ENCODE assay signal across 8 cellular contexts in the genomic region with DNA sequence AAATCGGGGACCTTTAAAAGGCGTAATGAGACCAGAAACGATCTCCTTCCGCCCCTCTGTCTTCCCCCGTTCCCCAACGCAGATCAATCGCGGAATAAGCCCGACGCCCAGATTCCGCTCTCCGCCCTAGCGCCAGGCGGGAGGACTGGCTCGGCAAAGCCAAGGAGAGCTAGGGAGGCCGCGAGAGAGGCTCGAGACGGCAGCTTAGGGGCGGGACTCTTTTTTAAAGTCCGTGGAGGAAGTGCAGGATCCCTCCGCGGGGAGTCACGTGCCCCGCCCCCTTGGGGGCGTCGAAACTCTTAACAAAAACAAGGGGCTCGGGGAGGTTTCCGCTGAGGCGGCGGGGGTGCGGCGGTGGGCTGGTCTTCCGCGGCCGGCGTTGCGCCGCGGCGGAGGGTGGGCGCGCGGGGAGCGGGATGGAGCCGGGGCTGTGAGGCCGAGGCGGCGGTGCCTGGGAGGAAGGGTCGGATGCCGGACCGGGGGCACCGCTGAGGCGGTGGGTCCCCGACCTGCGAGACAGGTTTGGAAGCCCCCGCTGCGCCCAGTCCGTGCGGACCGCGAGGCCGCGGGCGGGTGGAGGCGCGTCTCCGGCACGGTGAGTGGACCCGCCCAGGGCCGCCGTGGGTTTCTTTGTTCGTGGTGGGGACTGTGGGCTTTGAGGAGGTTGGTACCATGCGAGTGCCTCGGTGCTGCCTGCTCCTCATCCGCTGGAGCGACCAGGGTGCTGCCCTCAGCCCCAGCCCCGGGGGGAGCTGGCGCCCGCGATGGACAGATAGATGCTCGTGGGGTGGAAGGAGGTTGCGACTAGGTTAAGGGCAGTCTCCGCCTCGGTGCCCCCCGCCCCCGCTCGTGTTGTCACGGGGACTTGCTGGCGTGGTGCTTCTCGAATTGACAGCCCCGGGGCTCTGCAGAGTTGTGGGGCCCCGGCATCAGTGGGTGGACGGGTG. TPM values are rescaled to one million over a fixed set of nuclear protein-coding genes. Genes with fewer than 3 reads are reported as not detected.
A peak's percentile ranks its signal among the peaks of the same experiment; 100 is the strongest.
DNase-seq lines count a peak whose midpoint lies in the region; ATAC-seq and TF ChIP-seq lines count a peak whose summit lies in the region.

A gene with protein sequence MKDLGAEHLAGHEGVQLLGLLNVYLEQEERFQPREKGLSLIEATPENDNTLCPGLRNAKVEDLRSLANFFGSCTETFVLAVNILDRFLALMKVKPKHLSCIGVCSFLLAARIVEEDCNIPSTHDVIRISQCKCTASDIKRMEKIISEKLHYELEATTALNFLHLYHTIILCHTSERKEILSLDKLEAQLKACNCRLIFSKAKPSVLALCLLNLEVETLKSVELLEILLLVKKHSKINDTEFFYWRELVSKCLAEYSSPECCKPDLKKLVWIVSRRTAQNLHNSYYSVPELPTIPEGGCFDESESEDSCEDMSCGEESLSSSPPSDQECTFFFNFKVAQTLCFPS (plus strand): TSS at position 296 of the 947 bp plus-strand sequence. CDS start 1,326 bp downstream, outside the sequence.

- H3K27me3 ChIP-seq in CD4-positive, alpha-beta T cell (ENCODE audit: control insufficient read depth, insufficient read depth, low read length): no peaks in the 10 kb centered on the region
- H3K27me3 ChIP-seq in HUES6 (ENCODE audit: control insufficient read depth, insufficient read depth, low read length) (no peaks in the 10 kb centered on the region), PC-9 (ENCODE audit: insufficient read depth, low read depth) (no peaks in the 10 kb centered on the region)

- peak within 1 kb of the TSS; percentile 73 for H3K27ac ChIP-seq in CD4-positive, alpha-beta T cell (ENCODE audit: low read depth, low read length)
- H3K27ac ChIP-seq in HUES6 (ENCODE audit: low read depth, low read length) (peak within 1 kb of the TSS; percentile 99), PC-9 (peak within 1 kb of the TSS; percentile 76)

- H4K20me1 ChIP-seq in PC-9 (ENCODE audit: insufficient read depth): no peaks in the 10 kb centered on the region

- intact Hi-C loops in CD4-positive, alpha-beta T cell (cut with DNase I, micrococcal nuclease): loop anchor here (1.0 to 10.0 kb wide), 12 partner anchors 45 to 1642 kb away; a partner anchor contains a TSS
- intact Hi-C loops in PC-9 (cut with micrococcal nuclease; ENCODE audit: unreplicated experiment): loop anchor here (1.0 to 5.0 kb wide), 2 partner anchors 82 to 205 kb away; a partner anchor contains a TSS

- no peaks in the 10 kb centered on the region for H3K9me3 Mint-ChIP-seq in CD4-positive, alpha-beta T cell
- H3K9me3 Mint-ChIP-seq in nephron: no peaks in the 10 kb centered on the region

- H3K9me2 ChIP-seq in PC-9 (ENCODE audit: insufficient read depth): no peaks in the 10 kb centered on the region

- H2AFZ ChIP-seq in PC-9: peak within 1 kb of the TSS; percentile 77

- H3K27me3 Mint-ChIP-seq in CD4-positive, alpha-beta T cell: peaks cover 5% of the 10 kb centered on the region
- no peaks in the 10 kb centered on the region for H3K27me3 Mint-ChIP-seq in nephron (ENCODE audit: low read depth)

- H3K4me3 Mint-ChIP-seq in CD4-positive, alpha-beta T cell: peak within 1 kb of the TSS; percentile 95
- H3K4me3 Mint-ChIP-seq in nephron: peak within 1 kb of the TSS; percentile 94 to 98 (median 95)

- peaks cover 31% of the 10 kb centered on the region for H3K36me3 Mint-ChIP-seq in CD4-positive, alpha-beta T cell (ENCODE audit: low read depth)
- peaks cover 26% of the 10 kb centered on the region for H3K36me3 Mint-ChIP-seq in nephron (ENCODE audit: low read depth)

- CTCF ChIA-PET in CD4-positive, alpha-beta T cell (lab: Charles Lee): interaction anchor here (1.1 kb wide), 2 partner anchors 25 to 77 kb away, joined by 3 read pairs; no protein-coding TSS in a partner anchor
- CTCF ChIA-PET in PC-9 (lab: Charles Lee): interaction anchor here (1.1 kb wide), 1 partner anchor 56 kb away, joined by 7 read pairs; no protein-coding TSS in a partner anchor

- peak; percentile 43 to 87 (median 78) for DNase-seq in CD4-positive, alpha-beta T cell
- peak in 1 of 2 experiments; percentile 80 for DNase-seq in PC-9
- DNase-seq in activated T-helper 1 cell treated with Interleukin-2 at 50 U/mL for 16 hours (ENCODE audit: low read depth): peak; percentile 64
- peak; percentile 97 for DNase-seq in fibroblast of gingiva (ENCODE audit: low read depth)
- peak; percentile 82 for DNase-seq in stimulated activated naive CD4-positive, alpha-beta T cell treated with Interleukin-2 at 50 U/mL for 16 hours (lab: John Stamatoyannopoulos, UW)

- H3K4me3 ChIP-seq in HUES6 (ENCODE audit: low read depth, low read length) (peak within 1 kb of the TSS; percentile 90), PC-9 (peak within 1 kb of the TSS; percentile 61)

- peaks cover 21% of the 10 kb centered on the region; the same call in 1 of the 2 replicates for H3F3A ChIP-seq in PC-9 (ENCODE audit: insufficient read depth, low read depth)

- H3K4me1 Mint-ChIP-seq in CD4-positive, alpha-beta T cell (ENCODE audit: low read depth): peaks cover 54% of the 10 kb centered on the region
- peaks cover 37% of the 10 kb centered on the region for H3K4me1 Mint-ChIP-seq in nephron

- POLR2A ChIA-PET in CD4-positive, alpha-beta T cell (lab: Charles Lee): interaction anchor here (0.9 to 5.3 kb wide), 7 partner anchors 11 to 1009 kb away, joined by 3 to 76 read pairs (median 5); a partner anchor contains a TSS
- POLR2A ChIA-PET in PC-9 (lab: Charles Lee; ENCODE audit: unreplicated experiment): interaction anchor here (0.7 kb wide), 2 partner anchors 594 to 1372 kb away, joined by 4 to 6 read pairs; no protein-coding TSS in a partner anchor

- peak within 1 kb of the TSS; percentile 99 for H3K9ac ChIP-seq in HUES6 (ENCODE audit: low read length)

- peak; percentile 33 for ATAC-seq in CD4-positive, alpha-beta T cell (ENCODE audit: poor library complexity)
- ATAC-seq in GM21367 (IDR thresholded peaks at IDR 0.05; ENCODE audit: unreplicated experiment): peak; percentile 12

- no peak for TF ChIP-seq CTCF in CD4-positive, alpha-beta T cell (IDR thresholded peaks at IDR 0.05)
- no peak for TF ChIP-seq CTCF in PC-9 (conservative IDR thresholded peaks at IDR 0.05)
- TF ChIP-seq CTCF in nephron (IDR thresholded peaks at IDR 0.05; ENCODE audit: unreplicated experiment in 3 of 3): no peak

- H3K4me2 ChIP-seq in PC-9: peak within 1 kb of the TSS; percentile 97

- peaks cover 31% of the 10 kb centered on the region for H3K36me3 ChIP-seq in HUES6 (ENCODE audit: control insufficient read depth, insufficient read depth, low read length)
- peaks cover 11% of the 10 kb centered on the region for H3K36me3 ChIP-seq in PC-9 (ENCODE audit: low read depth)

- H3K79me2 ChIP-seq in PC-9 (ENCODE audit: low read depth): peaks cover 27% of the 10 kb centered on the region

- H3K4me1 ChIP-seq in HUES6 (ENCODE audit: control insufficient read depth, insufficient read depth, low read length): peaks cover 37% of the 10 kb centered on the region
- peaks cover 44% of the 10 kb centered on the region for H3K4me1 ChIP-seq in PC-9 (replicated peaks; ENCODE audit: insufficient read depth)

- no peaks in the 10 kb centered on the region for H3K9me3 ChIP-seq in CD4-positive, alpha-beta T cell (ENCODE audit: control insufficient read depth, low read length)
- H3K9me3 ChIP-seq in HUES6 (ENCODE audit: control insufficient read depth, insufficient read depth, low read depth, low read length) (no peaks in the 10 kb centered on the region), PC-9 (ENCODE audit: insufficient read depth, low read depth) (no peaks in the 10 kb centered on the region)

- no TSS peak for BruUV-seq in PC-9 (replicated peaks; lab: Mats Ljungman, UMichigan)

- H3K27ac Mint-ChIP-seq in CD4-positive, alpha-beta T cell: peak within 1 kb of the TSS; percentile 97
- H3K27ac Mint-ChIP-seq in nephron: peak within 1 kb of the TSS; percentile 97 to 100 (median 100)

RNA-seq across cellular contexts. Expression of the gene that starts here (rescaled TPM):
- 10 to 100 TPM; 20.6 to 21.3 TPM for total RNA-seq in CD4-positive, alpha-beta T cell
- total RNA-seq in PC-9 (2021): 44.2 and 58.1 TPM in 2 replicates
